Comparison of ENCODE assay signal across 10 cellular contexts in genomic region chr3:114900908-114901307, GRCh38.
A peak's percentile ranks its signal among the peaks of the same experiment; 100 is the strongest.
DNase-seq lines count a peak whose midpoint lies in the region; ATAC-seq and TF ChIP-seq lines count a peak whose summit lies in the region.
"Had no signal": no experiment of that assay in that cellular context is flagged by ENCODE, and none has a peak within 500 bp of the region (broad histone marks: within the 10 kb centered on the region; RNA-seq: fewer than 3 reads in every experiment).

No MANE protein-coding gene starts in this region.

- peaks cover 19% of the 10 kb centered on the region for H3K4me1 Mint-ChIP-seq in HFFc6 (ENCODE audit: low read depth)
- peaks cover 16 to 24% of the 10 kb centered on the region in 2 donors for H3K4me1 Mint-ChIP-seq in stimulated activated naive B cell treated with anti-CD40 and anti-IgM and Interleukin-4, amounts not matched to agents 10 μg/mL and 1 μg/mL and 100 μg/mL, for 72 hours
- H3K4me1 Mint-ChIP-seq in activated T-helper 2 cell treated with anti-CD3 and anti-CD28 coated beads, Interferon-gamma antibody, Interleukin-2, Interleukin-4, amounts not matched to agents 10 μg/mL and 5 μg/mL and 100 μg/mL, durations not matched to agents 14 hours and 24 hours and 36 hours (ENCODE audit: low read depth): peaks cover 4% of the 10 kb centered on the region
- H3K4me1 Mint-ChIP-seq in activated T-helper 1 cell treated with anti-CD3 and anti-CD28 coated beads, Interleukin-12 subunit alpha, Interleukin-12 subunit beta, Interleukin-2, Interleukin-4 antibody, amounts not matched to agents 30 ng/mL and 10 ng/mL and 1 ng/mL, durations not matched to agents 14 hours and 24 hours and 36 hours (ENCODE audit: low read depth): no peaks in the 10 kb centered on the region

- H3K4me3 Mint-ChIP-seq in HFFc6: peak overlapping the region; percentile 88
- H3K4me3 Mint-ChIP-seq in stimulated activated naive B cell treated with anti-CD40 and anti-IgM and Interleukin-4, amounts not matched to agents 10 μg/mL and 1 μg/mL and 100 μg/mL, for 72 hours: peak overlapping the region; percentile 25 to 58
- no peak overlapping the region for H3K4me3 Mint-ChIP-seq in activated T-helper 2 cell treated with anti-CD3 and anti-CD28 coated beads, Interferon-gamma antibody, Interleukin-2, Interleukin-4, amounts not matched to agents 10 μg/mL and 5 μg/mL and 100 μg/mL, durations not matched to agents 14 hours and 24 hours and 36 hours (ENCODE audit: low read depth)
- H3K4me3 Mint-ChIP-seq in activated T-helper 1 cell treated with anti-CD3 and anti-CD28 coated beads, Interleukin-12 subunit alpha, Interleukin-12 subunit beta, Interleukin-2, Interleukin-4 antibody, amounts not matched to agents 30 ng/mL and 10 ng/mL and 1 ng/mL, durations not matched to agents 14 hours and 24 hours and 36 hours: no peak overlapping the region

- H3K9me3 Mint-ChIP-seq in HFFc6: no peaks in the 10 kb centered on the region
- H3K9me3 Mint-ChIP-seq in stimulated activated naive B cell treated with anti-CD40 and anti-IgM and Interleukin-4, amounts not matched to agents 10 μg/mL and 1 μg/mL and 100 μg/mL, for 72 hours: peaks cover 0 to 1% of the 10 kb centered on the region in 2 donors
- no peaks in the 10 kb centered on the region for H3K9me3 Mint-ChIP-seq in activated T-helper 2 cell treated with anti-CD3 and anti-CD28 coated beads, Interferon-gamma antibody, Interleukin-2, Interleukin-4, amounts not matched to agents 10 μg/mL and 5 μg/mL and 100 μg/mL, durations not matched to agents 14 hours and 24 hours and 36 hours
- H3K9me3 Mint-ChIP-seq in activated T-helper 1 cell treated with anti-CD3 and anti-CD28 coated beads, Interleukin-12 subunit alpha, Interleukin-12 subunit beta, Interleukin-2, Interleukin-4 antibody, amounts not matched to agents 30 ng/mL and 10 ng/mL and 1 ng/mL, durations not matched to agents 14 hours and 24 hours and 36 hours: no peaks in the 10 kb centered on the region

- peaks cover 63% of the 10 kb centered on the region for H3K4me1 ChIP-seq in body of pancreas

- TF ChIP-seq CTCF in HFFc6 (IDR thresholded peaks at IDR 0.05): no peak
- no peak for TF ChIP-seq CTCF in body of pancreas (IDR thresholded peaks at IDR 0.05)

- no peak overlapping the region for H3K4me3 ChIP-seq in body of pancreas

- 50 to 56% methylated on average over 8 of the region's 8 CpGs for WGBS in body of pancreas, 2 donors

- intact Hi-C loops in body of pancreas (cut with DNase I): no loop called here
- intact Hi-C loops in activated T-helper 2 cell treated with anti-CD3 and anti-CD28 coated beads, Interferon-gamma antibody, Interleukin-2, Interleukin-4, amounts not matched to agents 10 μg/mL and 5 μg/mL and 100 μg/mL, durations not matched to agents 14 hours and 24 hours and 36 hours (cut with micrococcal nuclease): no loop called here
- intact Hi-C loops in activated T-helper 1 cell treated with anti-CD3 and anti-CD28 coated beads, Interleukin-12 subunit alpha, Interleukin-12 subunit beta, Interleukin-2, Interleukin-4 antibody, amounts not matched to agents 30 ng/mL and 10 ng/mL and 1 ng/mL, durations not matched to agents 14 hours and 24 hours and 36 hours (cut with micrococcal nuclease): no loop called here

- no peaks in the 10 kb centered on the region for H3K36me3 Mint-ChIP-seq in HFFc6 (ENCODE audit: low read depth)
- peaks cover 3 to 10% of the 10 kb centered on the region in 2 donors for H3K36me3 Mint-ChIP-seq in stimulated activated naive B cell treated with anti-CD40 and anti-IgM and Interleukin-4, amounts not matched to agents 10 μg/mL and 1 μg/mL and 100 μg/mL, for 72 hours
- no peaks in the 10 kb centered on the region for H3K36me3 Mint-ChIP-seq in activated T-helper 2 cell treated with anti-CD3 and anti-CD28 coated beads, Interferon-gamma antibody, Interleukin-2, Interleukin-4, amounts not matched to agents 10 μg/mL and 5 μg/mL and 100 μg/mL, durations not matched to agents 14 hours and 24 hours and 36 hours (ENCODE audit: low read depth)
- H3K36me3 Mint-ChIP-seq in activated T-helper 1 cell treated with anti-CD3 and anti-CD28 coated beads, Interleukin-12 subunit alpha, Interleukin-12 subunit beta, Interleukin-2, Interleukin-4 antibody, amounts not matched to agents 30 ng/mL and 10 ng/mL and 1 ng/mL, durations not matched to agents 14 hours and 24 hours and 36 hours (ENCODE audit: low read depth): no peaks in the 10 kb centered on the region

- H3K27me3 ChIP-seq in body of pancreas (no peaks in the 10 kb centered on the region), layer of hippocampus (ENCODE audit: control insufficient read depth, insufficient read depth, low read length) (no peaks in the 10 kb centered on the region)

- H3K9me3 ChIP-seq in body of pancreas: no peaks in the 10 kb centered on the region

- no peaks in the 10 kb centered on the region for H3K27me3 Mint-ChIP-seq in HFFc6 (ENCODE audit: insufficient read depth)
- H3K27me3 Mint-ChIP-seq in stimulated activated naive B cell treated with anti-CD40 and anti-IgM and Interleukin-4, amounts not matched to agents 10 μg/mL and 1 μg/mL and 100 μg/mL, for 72 hours: no peaks in the 10 kb centered on the region
- no peaks in the 10 kb centered on the region for H3K27me3 Mint-ChIP-seq in activated T-helper 2 cell treated with anti-CD3 and anti-CD28 coated beads, Interferon-gamma antibody, Interleukin-2, Interleukin-4, amounts not matched to agents 10 μg/mL and 5 μg/mL and 100 μg/mL, durations not matched to agents 14 hours and 24 hours and 36 hours (ENCODE audit: low read depth)
- H3K27me3 Mint-ChIP-seq in activated T-helper 1 cell treated with anti-CD3 and anti-CD28 coated beads, Interleukin-12 subunit alpha, Interleukin-12 subunit beta, Interleukin-2, Interleukin-4 antibody, amounts not matched to agents 30 ng/mL and 10 ng/mL and 1 ng/mL, durations not matched to agents 14 hours and 24 hours and 36 hours (ENCODE audit: insufficient read depth): no peaks in the 10 kb centered on the region

- DNase-seq in HFFc6: no peak
- DNase-seq in body of pancreas: no peak
- no peak for DNase-seq in stimulated activated naive B cell treated with anti-CD40 and anti-IgM and Interleukin-4, amounts not matched to agents 10 μg/mL and 1 μg/mL and 100 μg/mL, for 72 hours
- no peak for DNase-seq in activated T-helper 2 cell treated with anti-CD3 and anti-CD28 coated beads, Interferon-gamma antibody, Interleukin-2, Interleukin-4, amounts not matched to agents 10 μg/mL and 5 μg/mL and 100 μg/mL, durations not matched to agents 14 hours and 24 hours and 36 hours (ENCODE audit: low spot score)
- no peak for DNase-seq in NCI-H1048 (lab: John Stamatoyannopoulos, UW)
- no peak for DNase-seq in activated T-helper 1 cell treated with anti-CD3 and anti-CD28 coated beads, Interleukin-12 subunit alpha, Interleukin-12 subunit beta, Interleukin-2, Interleukin-4 antibody, amounts not matched to agents 30 ng/mL and 10 ng/mL and 1 ng/mL, durations not matched to agents 14 hours and 24 hours and 36 hours (ENCODE audit: low spot score)
- DNase-seq: activated CD4-positive, alpha-beta T cell treated with anti-CD3 and anti-CD28 coated beads, Interleukin-2, amount 50 U/mL, for 1 hour had no signal

- H3K36me3 ChIP-seq in body of pancreas (replicated peaks in 1 of 2; ENCODE audit: insufficient read depth in 1 of 2, low read depth in 2 of 2): no peaks in the 10 kb centered on the region

- peak overlapping the region; percentile 70 to 91 (median 78) for H3K27ac ChIP-seq in body of pancreas
- H3K27ac ChIP-seq in layer of hippocampus (ENCODE audit: low read depth, low read length): peak overlapping the region; percentile 8

- peak overlapping the region; percentile 70 for H3K27ac Mint-ChIP-seq in HFFc6
- no peak overlapping the region for H3K27ac Mint-ChIP-seq in stimulated activated naive B cell treated with anti-CD40 and anti-IgM and Interleukin-4, amounts not matched to agents 10 μg/mL and 1 μg/mL and 100 μg/mL, for 72 hours
- H3K27ac Mint-ChIP-seq in activated T-helper 2 cell treated with anti-CD3 and anti-CD28 coated beads, Interferon-gamma antibody, Interleukin-2, Interleukin-4, amounts not matched to agents 10 μg/mL and 5 μg/mL and 100 μg/mL, durations not matched to agents 14 hours and 24 hours and 36 hours: no peak overlapping the region
- no peak overlapping the region for H3K27ac Mint-ChIP-seq in activated T-helper 1 cell treated with anti-CD3 and anti-CD28 coated beads, Interleukin-12 subunit alpha, Interleukin-12 subunit beta, Interleukin-2, Interleukin-4 antibody, amounts not matched to agents 30 ng/mL and 10 ng/mL and 1 ng/mL, durations not matched to agents 14 hours and 24 hours and 36 hours

- no peak for TF ChIP-seq POLR2A in body of pancreas (IDR thresholded peaks at IDR 0.05)

- ATAC-seq in body of pancreas (no peak), HG02588 (IDR thresholded peaks at IDR 0.05; ENCODE audit: unreplicated experiment) (no peak)
- no peak for ATAC-seq in stimulated activated naive B cell treated with anti-CD40 and anti-IgM and Interleukin-4, amounts not matched to agents 10 μg/mL and 1 μg/mL and 100 μg/mL, for 72 hours (replicated peaks)
- ATAC-seq: esophagus mucosa had no signal

Comparison
In these comparisons a context has a peak if more than half of its experiments do, and no peak if none do; other contexts are left out.
1. H3K4me3 Mint-ChIP-seq: peak in HFFc6 (single experiment) and stimulated activated naive B cell treated with anti-CD40 and anti-IgM and Interleukin-4, amounts not matched to agents 10 μg/mL and 1 μg/mL and 100 μg/mL, for 72 hours (2 of 2); none in activated T-helper 2 cell treated with anti-CD3 and anti-CD28 coated beads, Interferon-gamma antibody, Interleukin-2, Interleukin-4, amounts not matched to agents 10 μg/mL and 5 μg/mL and 100 μg/mL, durations not matched to agents 14 hours and 24 hours and 36 hours (single experiment) and activated T-helper 1 cell treated with anti-CD3 and anti-CD28 coated beads, Interleukin-12 subunit alpha, Interleukin-12 subunit beta, Interleukin-2, Interleukin-4 antibody, amounts not matched to agents 30 ng/mL and 10 ng/mL and 1 ng/mL, durations not matched to agents 14 hours and 24 hours and 36 hours (single experiment).